In the genomic region with DNA sequence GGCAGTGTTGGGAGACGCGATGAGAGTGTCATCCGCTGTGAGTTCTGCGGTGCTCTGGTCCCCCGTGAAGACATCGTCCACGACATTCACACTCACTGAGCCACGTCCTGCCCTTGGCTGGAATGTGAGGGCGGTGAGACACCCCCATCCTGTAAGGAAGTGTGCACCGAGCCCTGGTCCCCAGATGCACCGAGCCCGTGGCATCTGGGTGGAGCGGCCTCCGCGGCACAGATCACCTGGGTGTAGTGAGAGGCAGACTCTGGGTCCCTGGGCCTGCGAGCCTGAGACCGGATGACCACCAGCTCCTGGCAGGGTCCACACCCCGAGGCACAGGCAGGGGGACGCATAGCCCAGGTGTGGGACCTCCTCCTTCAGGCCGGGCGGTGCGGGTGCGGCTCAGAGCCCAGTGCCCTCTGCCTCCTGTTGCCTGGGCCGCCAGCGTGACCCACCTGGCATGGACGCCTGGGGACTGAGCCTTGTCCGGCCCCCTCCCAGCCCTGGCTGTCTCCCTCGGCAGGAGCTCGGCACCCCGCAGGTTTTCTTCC, we compare ENCODE assay signal across 23 cellular contexts. TPM values are rescaled to one million over a fixed set of nuclear protein-coding genes. Genes with fewer than 3 reads are reported as not detected.
A peak's percentile ranks its signal among the peaks of the same experiment; 100 is the strongest.
DNase-seq lines count a peak whose midpoint lies in the region; ATAC-seq and TF ChIP-seq lines count a peak whose summit lies in the region.
"Had no signal": no experiment of that assay in that cellular context is flagged by ENCODE, and none has a peak within 500 bp of the region (broad histone marks: within the 10 kb centered on the region; RNA-seq: fewer than 3 reads in every experiment).

No MANE protein-coding gene starts in this region.

- peak overlapping the region; percentile 66 for H3K4ac ChIP-seq in neuronal stem cell (ENCODE audit: low read length)
- H3K4ac ChIP-seq in trophoblast cell (ENCODE audit: low read depth, low read length), result no peak overlapping the region

- H3K4me2 ChIP-seq in neuronal stem cell (ENCODE audit: insufficient read depth, low read length, poor library complexity, severe bottlenecking) (no peak overlapping the region), trophoblast cell (ENCODE audit: low read length) (no peak overlapping the region)

- H3K27me3 ChIP-seq in heart right ventricle (no peaks in the 10 kb centered on the region), dorsolateral prefrontal cortex (peaks cover 0 to 3% (median 0%) of the 10 kb centered on the region in 45 donors), neuronal stem cell (ENCODE audit: control insufficient read depth in 3 of 3, insufficient read depth in 3 of 3, low read depth in 1 of 3, low read length in 3 of 3) (no peaks in the 10 kb centered on the region), uterus (no peaks in the 10 kb centered on the region), trophoblast cell (ENCODE audit: insufficient read depth, low read length) (no peaks in the 10 kb centered on the region)

- H3K18ac ChIP-seq in neuronal stem cell (ENCODE audit: low read length) (peak overlapping the region; percentile 89), trophoblast cell (ENCODE audit: low read length) (no peak overlapping the region)

- H4K91ac ChIP-seq in neuronal stem cell (ENCODE audit: low read depth, low read length, poor library complexity) (peak overlapping the region; percentile 64), trophoblast cell (ENCODE audit: low read depth, low read length) (no peak overlapping the region)

- peak overlapping the region; percentile 49 for H2BK15ac ChIP-seq in neuronal stem cell (ENCODE audit: low read length)

- 60 to 69% methylated on average over 30 of the region's 30 CpGs for WGBS in heart right ventricle, 2 donors
- WGBS in neuronal stem cell (ENCODE audit: extremely low coverage in 2 of 2, insufficient read length in 2 of 2, insufficient replicate concordance in 1 of 2), 2 donors, result no CpG with 5 or more reads among the region's 30 CpGs
- no CpG with 5 or more reads among the region's 30 CpGs for WGBS in trophoblast cell (ENCODE audit: extremely low coverage, insufficient coverage, insufficient read length)

- H3K9ac ChIP-seq in neuronal stem cell (ENCODE audit: low read depth, low read length, poor library complexity) (peak overlapping the region; percentile 84), trophoblast cell (ENCODE audit: low read length) (no peak overlapping the region)

- H3K79me1 ChIP-seq in neuronal stem cell (ENCODE audit: low read depth, low read length), result peaks cover 18% of the 10 kb centered on the region
- no peaks in the 10 kb centered on the region for H3K79me1 ChIP-seq in trophoblast cell (ENCODE audit: low read length)

- TF ChIP-seq CTCF in heart right ventricle (IDR thresholded peaks at IDR 0.05) (no peak), dorsolateral prefrontal cortex (IDR thresholded peaks at IDR 0.05 in 54 of 56, conservative IDR thresholded peaks at IDR 0.05 in 2 of 56; ENCODE audit: low read depth in 1 of 56, partially characterized antibody in 56 of 56) (no peak), uterus (IDR thresholded peaks at IDR 0.05) (no peak)

- H3K4me3 ChIP-seq in heart right ventricle (peak overlapping the region; percentile 4 to 68 (median 56)), dorsolateral prefrontal cortex (peak overlapping the region in 48 of 59 donors; percentile 5 to 61 (median 44)), neuronal stem cell (ENCODE audit: low read length in 2 of 2) (no peak overlapping the region), uterus (no peak overlapping the region), trophoblast cell (ENCODE audit: low read depth, low read length) (no peak overlapping the region)
- H3K4me3 ChIP-seq: SJCRH30 had no signal

- DNase-seq in heart right ventricle (no peak), left cardiac atrium (no peak), dorsolateral prefrontal cortex (no peak), neuronal stem cell (ENCODE audit: low spot score) (no peak), uterus (no peak), trophoblast cell (no peak), NCI-H748 treated with DMSO at 0.1 percent for 48 hours (lab: John Stamatoyannopoulos, UW) (no peak)
- DNase-seq: activated CD4-positive, alpha-beta memory T cell treated with anti-CD3 and anti-CD28 coated beads, Interleukin-2, amount 10 ng/mL, durations not matched to agents 7 days and 5 days; activated naive CD8-positive, alpha-beta T cell treated with anti-CD3 and anti-CD28 coated beads, Interleukin-2, amount 10 ng/mL, durations not matched to agents 7 days and 5 days; effector memory CD8-positive, alpha-beta T cell; islet precursor cell; mesendoderm; naive B cell; NCI-H1694 treated with DMSO at 0.1 percent for 48 hours; NCI-H2171; NCI-H524; NK-92 treated with Interleukin-12 subunit alpha and Interleukin-12 subunit beta, amount 100 ng/mL, for 24 hours; occipital lobe; SJCRH30 had no signal

- peak overlapping the region; percentile 80 to 95 (median 88) for H3K27ac ChIP-seq in heart right ventricle
- peak overlapping the region in 49 of 59 donors; percentile 22 to 94 (median 68) for H3K27ac ChIP-seq in dorsolateral prefrontal cortex
- H3K27ac ChIP-seq in neuronal stem cell (replicated peaks; ENCODE audit: low read length), result no peak overlapping the region
- peak overlapping the region; percentile 12 to 31 for H3K27ac ChIP-seq in uterus
- no peak overlapping the region for H3K27ac ChIP-seq in trophoblast cell (ENCODE audit: low read depth, low read length)
- H3K27ac ChIP-seq: SJCRH30 had no signal

- H2AFZ ChIP-seq in neuronal stem cell (ENCODE audit: low read length) (no peak overlapping the region), trophoblast cell (ENCODE audit: insufficient read depth, low read length, poor library complexity) (no peak overlapping the region)

- H3K79me2 ChIP-seq in trophoblast cell (ENCODE audit: control insufficient read depth, insufficient read depth, low read length, poor library complexity), result no peaks in the 10 kb centered on the region

- no peak for ATAC-seq in heart right ventricle
- no peak for ATAC-seq in left cardiac atrium
- ATAC-seq in HG02759 (IDR thresholded peaks at IDR 0.05; ENCODE audit: unreplicated experiment), result no peak
- ATAC-seq: activated CD4-positive, CD25-positive, alpha-beta regulatory T cell treated with anti-CD3 and anti-CD28 coated beads, Interleukin-2, amount 50 U/mL, for 24 hours; effector memory CD8-positive, alpha-beta T cell; esophagus mucosa; stimulated activated effector memory CD8-positive, alpha-beta T cell treated with anti-CD3 and anti-CD28 coated beads, Interleukin-12 subunit alpha, Interleukin-12 subunit beta, amount 100 ng/mL, for 72 hours had no signal

- intact Hi-C loops in heart right ventricle (cut with DNase I) (loop anchor here in 1 of 10 donors (5.0 kb wide), 1 partner anchor 39 kb away; no protein-coding TSS in a partner anchor), left cardiac atrium (cut with DNase I) (loop anchor here in 1 of 2 donors (1.0 kb wide), 1 partner anchor 12 kb away; the partner anchor contains the start of gene MCF2L), dorsolateral prefrontal cortex (cut with DNase I) (no loop called here), uterus (cut with DNase I; ENCODE audit: low total_unique reads) (no loop called here)

- H2BK5ac ChIP-seq in neuronal stem cell (ENCODE audit: low read length), result peak overlapping the region; percentile 57
- H2BK5ac ChIP-seq in trophoblast cell (ENCODE audit: low read depth, low read length, poor library complexity), result no peak overlapping the region

- H3K36me3 ChIP-seq in heart right ventricle, result peaks cover 0 to 5% (median 0%) of the 10 kb centered on the region in 9 donors
- H3K36me3 ChIP-seq in neuronal stem cell (replicated peaks in 1 of 2; ENCODE audit: control insufficient read depth in 2 of 2, insufficient read depth in 2 of 2, low read length in 2 of 2), result no peaks in the 10 kb centered on the region
- H3K36me3 ChIP-seq in uterus, result no peaks in the 10 kb centered on the region
- no peaks in the 10 kb centered on the region for H3K36me3 ChIP-seq in trophoblast cell (ENCODE audit: control insufficient read depth in 1 of 2, insufficient read depth in 2 of 2, low read length in 2 of 2)
- H3K36me3 ChIP-seq: SJCRH30 had no signal

- H3K14ac ChIP-seq in neuronal stem cell (ENCODE audit: low read length) (peak overlapping the region; percentile 94), trophoblast cell (ENCODE audit: low read length) (no peak overlapping the region)

- H3K9me3 ChIP-seq in heart right ventricle (no peaks in the 10 kb centered on the region), neuronal stem cell (replicated peaks in 1 of 2; ENCODE audit: control insufficient read depth in 2 of 2, insufficient read depth in 1 of 2, low read depth in 1 of 2, low read length in 2 of 2) (peaks cover 0 to 1% of the 10 kb centered on the region in 2 donors), uterus (no peaks in the 10 kb centered on the region), trophoblast cell (ENCODE audit: insufficient read depth, low read depth, low read length) (peaks cover 6% of the 10 kb centered on the region)
- H3K9me3 ChIP-seq: SJCRH30 had no signal

- H2BK12ac ChIP-seq in neuronal stem cell (ENCODE audit: low read length) (peak overlapping the region; percentile 58), trophoblast cell (ENCODE audit: low read length) (no peak overlapping the region)

- no peak overlapping the region for H4K8ac ChIP-seq in neuronal stem cell (ENCODE audit: low read depth, low read length)
- no peak overlapping the region for H4K8ac ChIP-seq in trophoblast cell (ENCODE audit: low read depth, low read length)

- H2AK5ac ChIP-seq in neuronal stem cell (ENCODE audit: low read depth, low read length), result peak overlapping the region; percentile 95
- H2AK5ac ChIP-seq in trophoblast cell (ENCODE audit: low read length), result no peak overlapping the region

- no peak overlapping the region for H4K12ac ChIP-seq in trophoblast cell (ENCODE audit: low read depth, low read length)

- H3K4me1 ChIP-seq in heart right ventricle (peaks cover 8 to 70% (median 39%) of the 10 kb centered on the region in 9 donors), neuronal stem cell (ENCODE audit: control insufficient read depth in 2 of 2, insufficient read depth in 1 of 2, low read depth in 1 of 2, low read length in 2 of 2) (peaks cover 10 to 27% of the 10 kb centered on the region in 2 donors), uterus (no peaks in the 10 kb centered on the region), trophoblast cell (ENCODE audit: control insufficient read depth in 1 of 2, insufficient read depth in 2 of 2, low read length in 2 of 2) (no peaks in the 10 kb centered on the region)
- H3K4me1 ChIP-seq: SJCRH30 had no signal

- H3K23ac ChIP-seq in neuronal stem cell (ENCODE audit: low read depth, low read length, poor library complexity), result peak overlapping the region; percentile 73
- H3K23ac ChIP-seq in trophoblast cell (ENCODE audit: low read length), result no peak overlapping the region

- H2BK120ac ChIP-seq in neuronal stem cell (ENCODE audit: low read depth, low read length), result no peak overlapping the region
- H2BK120ac ChIP-seq in trophoblast cell (ENCODE audit: insufficient read depth, low read length, poor library complexity), result no peak overlapping the region

- no peak for TF ChIP-seq POLR2A in uterus (IDR thresholded peaks at IDR 0.05)

RNA-seq across cellular contexts. Expression of gene MCF2L, which starts 12.4 kb away (rescaled TPM):
- total RNA-seq in heart right ventricle (10 to 100 TPM; 29.6 to 99.8 (median 45.3) TPM), left cardiac atrium (10 to 100 TPM; 39.1 to 41.6 TPM), dorsolateral prefrontal cortex (100 to 1,000 TPM; 181 to 436 (median 311) TPM), uterus (100 to 1,000 TPM in 1 of 4 donors, 10 to 100 TPM in 3; 25.0 to 103 (median 61.0) TPM)
- polyA plus RNA-seq in heart right ventricle, result 10 to 100 TPM; 38.6 to 94.1 TPM
- polyA plus RNA-seq in neuronal stem cell (2013, experiment 1 of 2), result 20.8 TPM
- polyA plus RNA-seq in neuronal stem cell (2013, experiment 2 of 2), result 20.3 TPM
- 0.68 and 0.77 TPM in 2 replicates for polyA plus RNA-seq in trophoblast cell (2013)

Comparison
In these comparisons a context has a peak if more than half of its experiments do, and no peak if none do; other contexts are left out.
1. H3K27ac ChIP-seq: peak in heart right ventricle (10 of 10), dorsolateral prefrontal cortex (49 of 59) and uterus (2 of 2); none in neuronal stem cell (single experiment) and trophoblast cell (single experiment).
2. H3K4me3 ChIP-seq: peak in heart right ventricle (10 of 10) and dorsolateral prefrontal cortex (48 of 59); none in neuronal stem cell (0 of 2), uterus (0 of 2) and trophoblast cell (single experiment).